2 cellular contexts compared by ENCODE assay signal in the genomic region with DNA sequence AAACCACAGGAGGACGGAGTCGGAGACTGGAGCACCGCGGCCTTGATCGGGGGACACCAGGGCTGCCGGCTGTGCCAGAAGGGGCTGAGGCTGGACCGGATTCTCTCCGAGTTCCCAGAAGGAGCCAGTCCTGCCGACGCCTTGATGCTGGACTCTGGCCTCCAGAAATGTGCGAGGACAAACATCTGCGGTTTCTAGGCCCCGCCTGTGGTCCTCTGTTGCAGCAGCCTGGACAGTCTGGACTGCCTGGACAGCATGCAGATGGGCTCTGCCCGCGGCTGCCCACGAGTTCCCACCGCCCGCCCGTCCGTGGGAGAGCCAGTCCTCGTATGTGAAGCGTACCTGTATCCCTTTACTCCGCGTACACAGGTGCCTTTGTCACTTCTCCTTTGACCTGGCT. TPM values are rescaled to one million over a fixed set of nuclear protein-coding genes. Genes with fewer than 3 reads are reported as not detected.
"Had no signal": no experiment of that assay in that cellular context is flagged by ENCODE, and none has a peak within 500 bp of the region (broad histone marks: within the 10 kb centered on the region; RNA-seq: fewer than 3 reads in every experiment).

No MANE protein-coding gene starts in this region.

RNA-seq across cellular contexts. Expression of gene DNMT3L, which starts 55.5 kb away (rescaled TPM):
- total RNA-seq: NCI-H460, SJSA1 had no signal
